In genomic region chr17:82615084-82616020, GRCh38 we compare ENCODE assay signal across 17 cellular contexts. TPM values are rescaled to one million over a fixed set of nuclear protein-coding genes. Genes with fewer than 3 reads are reported as not detected.
DNase-seq lines count a peak whose midpoint lies in the region; ATAC-seq and TF ChIP-seq lines count a peak whose summit lies in the region.
"Had no signal": no experiment of that assay in that cellular context is flagged by ENCODE, and none has a peak within 500 bp of the region (broad histone marks: within the 10 kb centered on the region; RNA-seq: fewer than 3 reads in every experiment).

No MANE protein-coding gene starts in this region.

- H3K4me1 ChIP-seq in SJCRH30 = no peaks in the 10 kb centered on the region
- no peaks in the 10 kb centered on the region for H3K4me1 ChIP-seq in CD8-positive, alpha-beta T cell (ENCODE audit: insufficient read depth, low read length)
- H3K4me1 ChIP-seq: Peyer's patch had no signal

- H3K27ac ChIP-seq in 22Rv1 (no peak overlapping the region), SJCRH30 (no peak overlapping the region)
- H3K27ac ChIP-seq in CD8-positive, alpha-beta T cell (ENCODE audit: low read depth, low read length) = no peak overlapping the region
- H3K27ac ChIP-seq: HL-60, Peyer's patch had no signal

- H3K4me1 Mint-ChIP-seq in CD8-positive, alpha-beta T cell (ENCODE audit: low read depth) = no peaks in the 10 kb centered on the region
- H3K4me1 Mint-ChIP-seq: naive B cell; stimulated activated effector memory CD8-positive, alpha-beta T cell treated with anti-CD3 and anti-CD28 coated beads, Interleukin-12 subunit alpha, Interleukin-12 subunit beta, amount 100 ng/mL, for 72 hours had no signal

- CTCF ChIA-PET in CD8-positive, alpha-beta T cell (lab: Charles Lee) = no interaction called here

- intact Hi-C loops in CD8-positive, alpha-beta T cell (cut with DNase I, micrococcal nuclease) = no loop called here

- no peak for TF ChIP-seq POLR2A in erythroblast (IDR thresholded peaks at IDR 0.05; ENCODE audit: low read length)

- no peaks in the 10 kb centered on the region for H3K9me3 Mint-ChIP-seq in CD8-positive, alpha-beta T cell
- H3K9me3 Mint-ChIP-seq: naive B cell; stimulated activated effector memory CD8-positive, alpha-beta T cell treated with anti-CD3 and anti-CD28 coated beads, Interleukin-12 subunit alpha, Interleukin-12 subunit beta, amount 100 ng/mL, for 72 hours had no signal

- H3K4me3 Mint-ChIP-seq in CD8-positive, alpha-beta T cell = no peak overlapping the region
- H3K4me3 Mint-ChIP-seq: stimulated activated effector memory CD8-positive, alpha-beta T cell treated with anti-CD3 and anti-CD28 coated beads, Interleukin-12 subunit alpha, Interleukin-12 subunit beta, amount 100 ng/mL, for 72 hours had no signal

- no peaks in the 10 kb centered on the region for H3K27me3 ChIP-seq in SJCRH30
- H3K27me3 ChIP-seq in CD8-positive, alpha-beta T cell (ENCODE audit: insufficient read depth, low read length) = no peaks in the 10 kb centered on the region
- H3K27me3 ChIP-seq: MG63, Peyer's patch had no signal

- peaks cover 78% of the 10 kb centered on the region for H3K36me3 Mint-ChIP-seq in CD8-positive, alpha-beta T cell

- H3K36me3 ChIP-seq in SJCRH30 = peaks cover 72% of the 10 kb centered on the region
- peaks cover 37% of the 10 kb centered on the region for H3K36me3 ChIP-seq in CD8-positive, alpha-beta T cell (ENCODE audit: insufficient read depth, low read length)

- no peaks in the 10 kb centered on the region for H3K9me3 ChIP-seq in SJCRH30 (replicated peaks)
- H3K9me3 ChIP-seq in CD8-positive, alpha-beta T cell (ENCODE audit: low read length) = no peaks in the 10 kb centered on the region
- H3K9me3 ChIP-seq: MG63, Peyer's patch had no signal

- no peaks in the 10 kb centered on the region for H3K27me3 Mint-ChIP-seq in CD8-positive, alpha-beta T cell (ENCODE audit: low read depth)
- H3K27me3 Mint-ChIP-seq: naive B cell had no signal

- TF ChIP-seq CTCF in 22Rv1 (IDR thresholded peaks at IDR 0.05) (peak; percentile 35), GM13977 (IDR thresholded peaks at IDR 0.05; ENCODE audit: extremely low read depth, insufficient read depth, missing control alignments) (peak; percentile 16)
- no peak for TF ChIP-seq CTCF in CD8-positive, alpha-beta T cell (IDR thresholded peaks at IDR 0.05)

- H3K4me3 ChIP-seq in SJCRH30 = no peak overlapping the region
- H3K4me3 ChIP-seq in CD8-positive, alpha-beta T cell (ENCODE audit: low read depth, low read length) = no peak overlapping the region
- H3K4me3 ChIP-seq: MG63, Peyer's patch had no signal

- no peak for ATAC-seq in CD8-positive, alpha-beta T cell
- ATAC-seq: stimulated activated effector memory CD8-positive, alpha-beta T cell treated with anti-CD3 and anti-CD28 coated beads, Interleukin-12 subunit alpha, Interleukin-12 subunit beta, amount 100 ng/mL, for 72 hours had no signal

- H3K27ac Mint-ChIP-seq in CD8-positive, alpha-beta T cell = no peak overlapping the region
- H3K27ac Mint-ChIP-seq: naive B cell; stimulated activated effector memory CD8-positive, alpha-beta T cell treated with anti-CD3 and anti-CD28 coated beads, Interleukin-12 subunit alpha, Interleukin-12 subunit beta, amount 100 ng/mL, for 72 hours had no signal

- POLR2A ChIA-PET in CD8-positive, alpha-beta T cell (lab: Charles Lee) = no interaction called here

- in situ Hi-C loops in GM13977 (cut with MboI; ENCODE audit: low pct_unique_long_range_greater_than_20kb, low sequenced_read_pairs, unreplicated experiment) = no loop called here

- DNase-seq in GM13977 (ENCODE audit: low spot score) = no peak
- DNase-seq in SJCRH30 = peak; percentile 45 to 51
- DNase-seq in erythroblast (lab: John Stamatoyannopoulos, UW) = peak; percentile 9 to 15
- DNase-seq in COLO668 (lab: John Stamatoyannopoulos, UW; ENCODE audit: unreplicated experiment) = no peak
- no peak for DNase-seq in NK-92 (lab: John Stamatoyannopoulos, UW; ENCODE audit: unreplicated experiment)
- no peak for DNase-seq in CD8-positive, alpha-beta T cell
- no peak for DNase-seq in T-helper 9 cell
- DNase-seq: EL; GOT3; MG63; naive B cell; Peyer's patch; retina; stimulated activated CD4-positive, alpha-beta T cell treated with anti-CD3 and anti-CD28 coated beads, Interleukin-2, amount 100 ng/mL, for 48 hours had no signal

RNA-seq across cellular contexts. Expression of gene WDR45B, which starts 32.9 kb away (rescaled TPM):
- total RNA-seq in SJCRH30 (2014; rRNA removed; shearing (Covaris generic)) = 167 and 171 TPM in 2 replicates
- total RNA-seq in CD8-positive, alpha-beta T cell = 100 to 1,000 TPM; 103 to 107 TPM

Comparison
In these comparisons a context has a peak if more than half of its experiments do, and no peak if none do; other contexts are left out.
1. DNase-seq: peak in SJCRH30 (2 of 2) and erythroblast (2 of 2); none in GM13977 (single experiment), COLO668 (single experiment), NK-92 (single experiment), CD8-positive, alpha-beta T cell (0 of 7) and T-helper 9 cell (single experiment).